In the genomic region with DNA sequence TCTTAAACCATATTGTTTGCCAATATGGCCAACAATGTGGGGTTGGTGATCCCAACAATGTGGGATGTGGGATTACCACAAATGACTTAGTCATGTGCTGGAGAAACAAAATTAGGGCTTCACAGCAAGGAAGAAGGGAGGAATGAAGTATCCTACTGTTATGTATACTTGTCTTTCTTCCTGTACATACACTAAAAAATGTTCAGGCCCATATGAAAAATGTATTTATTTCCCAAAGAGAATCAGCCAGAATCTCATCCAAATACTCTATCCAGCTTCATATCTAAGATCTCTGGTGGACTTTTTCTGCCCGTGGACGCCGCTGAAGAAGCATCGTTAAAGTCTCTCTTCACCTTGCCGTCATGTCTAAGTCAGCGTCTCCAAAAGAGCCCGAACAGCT, we compare ENCODE assay signal across 20 cellular contexts.
"Had no signal": no experiment of that assay in that cellular context is flagged by ENCODE, and none has a peak within 500 bp of the region (broad histone marks: within the 10 kb centered on the region; RNA-seq: fewer than 3 reads in every experiment).

A gene (plus strand): TSS at position 301 of the 400 bp plus-strand sequence. CDS start 62 bp downstream, at position 363.

- H3K9me3 Mint-ChIP-seq: activated T-cell treated with anti-CD3 and anti-CD28 coated beads, Interleukin-2, amount 50 U/mL, for 24 hours; central memory CD8-positive, alpha-beta T cell had no signal

- H3K27ac ChIP-seq: body of pancreas, epithelial cell of prostate, gastrocnemius medialis, psoas muscle had no signal

- H3K9me3 ChIP-seq: body of pancreas, gastrocnemius medialis, psoas muscle, suprapubic skin had no signal

- H3K27me3 Mint-ChIP-seq: activated CD8-positive, alpha-beta memory T cell treated with anti-CD3 and anti-CD28 coated beads, Interleukin-2, amount 10 ng/mL, durations not matched to agents 7 days and 5 days; activated T-cell treated with anti-CD3 and anti-CD28 coated beads, Interleukin-2, amount 50 U/mL, for 24 hours; central memory CD8-positive, alpha-beta T cell had no signal

- ATAC-seq: activated CD8-positive, alpha-beta memory T cell treated with anti-CD3 and anti-CD28 coated beads, Interleukin-2, amount 10 ng/mL, durations not matched to agents 7 days and 5 days; body of pancreas; gastrocnemius medialis; left ventricle myocardium superior; psoas muscle; sciatic nerve had no signal

- H3K4me3 Mint-ChIP-seq: activated CD8-positive, alpha-beta memory T cell treated with anti-CD3 and anti-CD28 coated beads, Interleukin-2, amount 10 ng/mL, durations not matched to agents 7 days and 5 days; activated T-cell treated with anti-CD3 and anti-CD28 coated beads, Interleukin-2, amount 50 U/mL, for 24 hours; central memory CD8-positive, alpha-beta T cell had no signal

- DNase-seq: activated CD4-positive, alpha-beta T cell treated with anti-CD3 and anti-CD28 coated beads, Interleukin-2, amount 50 U/mL, for 1 hour; activated CD8-positive, alpha-beta memory T cell treated with anti-CD3 and anti-CD28 coated beads, Interleukin-2, amount 10 ng/mL, durations not matched to agents 7 days and 5 days; activated naive CD4-positive, alpha-beta T cell; activated T-cell treated with anti-CD3 and anti-CD28 coated beads, Interleukin-2, amount 50 U/mL, for 24 hours; body of pancreas; cortex of kidney; effector memory CD4-positive, alpha-beta T cell; gastrocnemius medialis; islet precursor cell; left ventricle myocardium superior; mesendoderm; psoas muscle; SIG-M5; stimulated activated CD4-positive, alpha-beta T cell treated with anti-CD3 and anti-CD28 coated beads, Interleukin-2, amount 100 ng/mL, for 24 hours; stimulated activated naive CD4-positive, alpha-beta T cell; SW 1271 had no signal

- H3K27me3 ChIP-seq: body of pancreas, gastrocnemius medialis, suprapubic skin had no signal

- H3K27ac Mint-ChIP-seq: activated CD8-positive, alpha-beta memory T cell treated with anti-CD3 and anti-CD28 coated beads, Interleukin-2, amount 10 ng/mL, durations not matched to agents 7 days and 5 days had no signal

- H3K4me1 Mint-ChIP-seq: central memory CD8-positive, alpha-beta T cell had no signal
